In genomic region chr11:20112291-20113146, GRCh38 we compare ENCODE assay signal across 10 cellular contexts. TPM values are rescaled to one million over a fixed set of nuclear protein-coding genes. Genes with fewer than 3 reads are reported as not detected.
A peak's percentile ranks its signal among the peaks of the same experiment; 100 is the strongest.
DNase-seq lines count a peak whose midpoint lies in the region; ATAC-seq and TF ChIP-seq lines count a peak whose summit lies in the region.
"Had no signal": no experiment of that assay in that cellular context is flagged by ENCODE, and none has a peak within 500 bp of the region (broad histone marks: within the 10 kb centered on the region; RNA-seq: fewer than 3 reads in every experiment).

No MANE protein-coding gene starts in this region.

- H3K27ac Mint-ChIP-seq in T-helper 17 cell, result peak overlapping the region; percentile 24
- H3K27ac Mint-ChIP-seq in stimulated activated memory B cell treated with anti-CD40 and anti-IgM and Interleukin-4, amounts not matched to agents 10 μg/mL and 1 μg/mL and 100 μg/mL, for 72 hours, result no peak overlapping the region

- H3K9me3 Mint-ChIP-seq in stimulated activated memory B cell treated with anti-CD40 and anti-IgM and Interleukin-4, amounts not matched to agents 10 μg/mL and 1 μg/mL and 100 μg/mL, for 72 hours, result no peaks in the 10 kb centered on the region
- H3K9me3 Mint-ChIP-seq: CD4-positive, CD25-positive, alpha-beta regulatory T cell had no signal

- ATAC-seq in T-helper 17 cell, result no peak
- no peak for ATAC-seq in stimulated activated memory B cell treated with anti-CD40 and anti-IgM and Interleukin-4, amounts not matched to agents 10 μg/mL and 1 μg/mL and 100 μg/mL, for 72 hours

- H3K27ac ChIP-seq in WERI-Rb-1, result no peak overlapping the region

- no peak overlapping the region for H3K4me3 Mint-ChIP-seq in T-helper 17 cell
- H3K4me3 Mint-ChIP-seq in stimulated activated memory B cell treated with anti-CD40 and anti-IgM and Interleukin-4, amounts not matched to agents 10 μg/mL and 1 μg/mL and 100 μg/mL, for 72 hours, result no peak overlapping the region
- H3K4me3 Mint-ChIP-seq: CD4-positive, CD25-positive, alpha-beta regulatory T cell had no signal

- peaks cover 93% of the 10 kb centered on the region for H3K36me3 ChIP-seq in WERI-Rb-1

- no peak for TF ChIP-seq CTCF in fibroblast of pulmonary artery (IDR thresholded peaks at IDR 0.05; ENCODE audit: low read length, missing control alignments)
- TF ChIP-seq CTCF in WERI-Rb-1 (IDR thresholded peaks at IDR 0.05; ENCODE audit: low read depth, low read length), result no peak

- H3K9me3 ChIP-seq in T-helper 17 cell (ENCODE audit: control insufficient read depth, low read length, poor library complexity, severe bottlenecking) (no peaks in the 10 kb centered on the region), WERI-Rb-1 (ENCODE audit: severe bottlenecking) (no peaks in the 10 kb centered on the region)

- H3K27me3 ChIP-seq in WERI-Rb-1 (ENCODE audit: insufficient read depth, low read depth, severe bottlenecking), result no peaks in the 10 kb centered on the region

- peaks cover 6% of the 10 kb centered on the region for H3K27me3 Mint-ChIP-seq in T-helper 17 cell
- H3K27me3 Mint-ChIP-seq in stimulated activated memory B cell treated with anti-CD40 and anti-IgM and Interleukin-4, amounts not matched to agents 10 μg/mL and 1 μg/mL and 100 μg/mL, for 72 hours, result peaks cover 28% of the 10 kb centered on the region
- H3K27me3 Mint-ChIP-seq: CD4-positive, CD25-positive, alpha-beta regulatory T cell had no signal

- peaks cover 8% of the 10 kb centered on the region for H3K4me1 Mint-ChIP-seq in T-helper 17 cell
- peaks cover 6% of the 10 kb centered on the region for H3K4me1 Mint-ChIP-seq in stimulated activated memory B cell treated with anti-CD40 and anti-IgM and Interleukin-4, amounts not matched to agents 10 μg/mL and 1 μg/mL and 100 μg/mL, for 72 hours
- H3K4me1 Mint-ChIP-seq: CD4-positive, CD25-positive, alpha-beta regulatory T cell had no signal

- H3K36me3 Mint-ChIP-seq in T-helper 17 cell (ENCODE audit: low read depth), result no peaks in the 10 kb centered on the region
- H3K36me3 Mint-ChIP-seq in stimulated activated memory B cell treated with anti-CD40 and anti-IgM and Interleukin-4, amounts not matched to agents 10 μg/mL and 1 μg/mL and 100 μg/mL, for 72 hours, result no peaks in the 10 kb centered on the region
- H3K36me3 Mint-ChIP-seq: CD4-positive, CD25-positive, alpha-beta regulatory T cell had no signal

- DNase-seq in NCI-H2196 (lab: John Stamatoyannopoulos, UW; ENCODE audit: unreplicated experiment), result peak; percentile 45
- DNase-seq in NCI-H2196 treated with DMSO at 0.1 percent for 48 hours (lab: John Stamatoyannopoulos, UW; ENCODE audit: unreplicated experiment), result no peak
- no peak for DNase-seq in T-helper 17 cell
- peak; percentile 94 for DNase-seq in fibroblast of pulmonary artery (ENCODE audit: low read depth)
- DNase-seq in occipital lobe (lab: John Stamatoyannopoulos, UW), result peak; percentile 83
- DNase-seq in WERI-Rb-1, result no peak
- no peak for DNase-seq in NCI-H187 treated with DMSO at 0.1 percent for 48 hours (lab: John Stamatoyannopoulos, UW)

- H3K4me3 ChIP-seq in fibroblast of pulmonary artery (replicated peaks; ENCODE audit: low read depth, low read length) (no peak overlapping the region), WERI-Rb-1 (ENCODE audit: low read depth, low read length) (no peak overlapping the region)

RNA-seq across cellular contexts. Expression of gene DBX1, which starts 47.8 kb away (rescaled TPM):
- total RNA-seq in T-helper 17 cell (not detected), occipital lobe (not detected)
- total RNA-seq: CD4-positive, CD25-positive, alpha-beta regulatory T cell; T-helper 2 cell treated with Interferon-gamma antibody and Interleukin-4, amounts not matched to agents 100 ng/mL and 5 ng/mL, for 36 hours had no signal

Comparison
In these comparisons a context has a peak if more than half of its experiments do, and no peak if none do; other contexts are left out.
1. DNase-seq: peak in NCI-H2196 (single experiment), fibroblast of pulmonary artery (single experiment) and occipital lobe (single experiment); none in NCI-H2196 treated with DMSO at 0.1 percent for 48 hours (single experiment), T-helper 17 cell (0 of 3), WERI-Rb-1 (single experiment) and NCI-H187 treated with DMSO at 0.1 percent for 48 hours (single experiment).